Comparison of ENCODE assay signal across 8 cellular contexts in genomic region chr3:58236527-58237237, GRCh38. TPM values are rescaled to one million over a fixed set of nuclear protein-coding genes. Genes with fewer than 3 reads are reported as not detected.
DNase-seq lines count a peak whose midpoint lies in the region; ATAC-seq and TF ChIP-seq lines count a peak whose summit lies in the region.

No MANE protein-coding gene starts in this region.

- 22% methylated on average over 24 of the region's 24 CpGs; no CpG with 5 or more reads in 1 of the 2 donors for WGBS in transverse colon (ENCODE audit: low coverage in 1 of 2), 2 donors

- H3K9me3 ChIP-seq in left lung, result no peaks in the 10 kb centered on the region
- no peaks in the 10 kb centered on the region for H3K9me3 ChIP-seq in transverse colon

- H3K36me3 ChIP-seq in left lung, result no peaks in the 10 kb centered on the region
- H3K36me3 ChIP-seq in transverse colon, result no peaks in the 10 kb centered on the region

- H3K4me3 Mint-ChIP-seq in brain, result peak overlapping the region; percentile 89 to 95 (median 92)

- peaks cover 48% of the 10 kb centered on the region for H3K4me1 Mint-ChIP-seq in brain

- H3K4me3 ChIP-seq in left lung (peak overlapping the region; percentile 86 to 95), transverse colon (peak overlapping the region; percentile 61 to 90 (median 82))

- TF ChIP-seq EP300 in transverse colon (IDR thresholded peaks at IDR 0.05; ENCODE audit: low read depth), result no peak

- TF ChIP-seq CTCF in brain (conservative IDR thresholded peaks at IDR 0.05) (no peak), left lung (IDR thresholded peaks at IDR 0.05) (no peak), transverse colon (IDR thresholded peaks at IDR 0.05) (no peak)

- peaks cover 29% of the 10 kb centered on the region for H3K27me3 Mint-ChIP-seq in brain

- intact Hi-C loops in left lung (cut with DNase I) (no loop called here), transverse colon (cut with DNase I; ENCODE audit: low total_unique reads) (loop anchor here (5.0 kb wide), 1 partner anchor 71 kb away; the partner anchor contains the start of genes HTD2 and RPP14)

- peak; percentile 13 for ATAC-seq in left lung

- peak overlapping the region; percentile 69 to 78 for H3K27ac ChIP-seq in left lung
- peak overlapping the region; percentile 89 to 91 (median 90) for H3K27ac ChIP-seq in transverse colon

- no peaks in the 10 kb centered on the region for H3K36me3 Mint-ChIP-seq in brain

- in situ Hi-C loops in transverse colon (cut with MboI; ENCODE audit: low pct_ligation_motif_present in 1 of 4, low pct_unique_long_range_greater_than_20kb in 1 of 4, low sequenced_read_pairs in 3 of 4), result no loop called here

- H3K27me3 ChIP-seq in left lung, result no peaks in the 10 kb centered on the region
- H3K27me3 ChIP-seq in transverse colon, result no peaks in the 10 kb centered on the region

- H3K27ac Mint-ChIP-seq in brain, result peak overlapping the region; percentile 23 to 97 (median 90)

- peak; percentile 12 for DNase-seq in stimulated activated CD4-positive, alpha-beta T cell treated with anti-CD3 and anti-CD28 coated beads, Interleukin-15, amount 100 ng/mL, for 24 hours
- DNase-seq in stimulated activated CD4-positive, alpha-beta T cell treated with anti-CD3 and anti-CD28 coated beads, Interleukin-2, amount 100 ng/mL, for 48 hours, result no peak
- DNase-seq in left lung (peak; percentile 34 to 78), transverse colon (peak; percentile 45), glomerular visceral epithelial cell (ENCODE audit: extremely low spot score) (no peak), germinal center (ENCODE audit: low spot score) (no peak)
- DNase-seq in stimulated activated CD4-positive, alpha-beta T cell treated with anti-CD3 and anti-CD28 coated beads, Interleukin-2, amount 100 ng/mL, for 24 hours, result no peak

- no peaks in the 10 kb centered on the region for H3K9me3 Mint-ChIP-seq in brain

- H3K4me1 ChIP-seq in left lung (peaks cover 7 to 14% of the 10 kb centered on the region in 2 donors), transverse colon (peaks cover 0 to 25% (median 18%) of the 10 kb centered on the region in 4 donors)

- TF ChIP-seq POLR2A in transverse colon (IDR thresholded peaks at IDR 0.05), result no peak

RNA-seq across cellular contexts. Expression of gene ABHD6, which starts 0.9 kb away (rescaled TPM):
- 19.4 TPM for polyA plus RNA-seq in brain (ENCODE audit: insufficient read depth, low read depth, low replicate concordance)
- total RNA-seq in left lung (10 to 100 TPM; 12.7 TPM), transverse colon (10 to 100 TPM in 3 of 4 donors, 1 to 10 TPM in 1; 5.2 to 68.1 (median 32.0) TPM)

RNA-seq across cellular contexts. Expression of gene DNASE1L3, which starts 25.9 kb away (rescaled TPM):
- polyA plus RNA-seq in brain (ENCODE audit: insufficient read depth, low read depth, low replicate concordance), result 0.80 TPM
- total RNA-seq in left lung, result 1 to 10 TPM; 1.2 to 3.0 TPM
- total RNA-seq in transverse colon, result 1 to 10 TPM; 1.9 to 6.8 (median 3.6) TPM

Comparison
In these comparisons a context has a peak if more than half of its experiments do, and no peak if none do; other contexts are left out.
1. DNase-seq: peak in stimulated activated CD4-positive, alpha-beta T cell treated with anti-CD3 and anti-CD28 coated beads, Interleukin-15, amount 100 ng/mL, for 24 hours (single experiment), left lung (2 of 2) and transverse colon (single experiment); none in stimulated activated CD4-positive, alpha-beta T cell treated with anti-CD3 and anti-CD28 coated beads, Interleukin-2, amount 100 ng/mL, for 48 hours (0 of 2), glomerular visceral epithelial cell (single experiment), germinal center (single experiment) and stimulated activated CD4-positive, alpha-beta T cell treated with anti-CD3 and anti-CD28 coated beads, Interleukin-2, amount 100 ng/mL, for 24 hours (0 of 2).